Comparison of ENCODE assay signal across 1 cellular context in genomic region chr20:54013397-54013941, GRCh38.
TF ChIP-seq lines count a peak whose summit lies in the region.

No MANE protein-coding gene starts in this region.

TF ChIP-seq in GM12878, 131 proteins besides CTCF, POLR2A, EP300 and RAD21 (continued from another document):
- TF ChIP-seq ETV6 (conservative IDR thresholded peaks at IDR 0.05 in 1 of 2, IDR thresholded peaks at IDR 0.05 in 1 of 2; ENCODE audit: borderline replicate concordance in 1 of 2, low read depth in 1 of 2) (0 out of 4 replicates have a peak, but pooled peaks of 1 of the 2 experiments have one; percentile 17), CHD1 (IDR thresholded peaks at IDR 0.05; ENCODE audit: low read depth, low read length) (no peak), MEF2A (IDR thresholded peaks at IDR 0.05; ENCODE audit: insufficient read depth, low read depth, low read length) (no peak)
